ENCODE assay signal across 10 cellular contexts in the genomic region with DNA sequence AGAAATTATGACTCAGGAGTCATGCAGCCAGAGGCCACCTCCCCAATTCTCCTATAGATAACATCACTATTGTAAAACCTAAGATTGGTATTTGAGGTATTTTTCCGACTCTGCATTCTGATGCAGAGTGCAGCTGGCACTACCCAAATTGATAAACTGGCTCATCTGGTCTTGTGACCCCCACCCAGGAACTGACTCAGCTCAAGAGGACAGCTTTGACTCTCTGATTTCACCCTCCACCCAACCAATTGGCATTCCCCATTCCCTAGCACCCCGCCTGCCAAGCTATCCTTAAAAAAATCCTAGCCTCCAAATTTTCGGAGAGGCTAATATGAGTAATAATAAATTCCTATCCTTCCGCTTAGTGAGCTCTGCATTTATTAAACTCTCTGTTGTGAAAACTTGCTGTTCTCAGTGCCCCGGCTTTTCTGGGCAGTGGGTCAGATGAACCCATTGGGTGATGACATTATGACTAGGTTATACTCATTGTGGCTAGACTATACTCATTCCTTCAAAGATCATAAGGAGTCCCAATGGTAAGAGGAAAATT. TPM values are rescaled to one million over a fixed set of nuclear protein-coding genes. Genes with fewer than 3 reads are reported as not detected.
DNase-seq lines count a peak whose midpoint lies in the region; TF ChIP-seq lines count a peak whose summit lies in the region.
"Had no signal": no experiment of that assay in that cellular context is flagged by ENCODE, and none has a peak within 500 bp of the region (broad histone marks: within the 10 kb centered on the region; RNA-seq: fewer than 3 reads in every experiment).

No MANE protein-coding gene starts in this region.

- H3K27ac ChIP-seq in esophagus muscularis mucosa (replicated peaks in 1 of 4) (no peak overlapping the region), esophagus squamous epithelium (peak overlapping the region in 1 of 4 donors; percentile 44)

- no peak for TF ChIP-seq EP300 in esophagus muscularis mucosa (IDR thresholded peaks at IDR 0.05)

- intact Hi-C loops in esophagus muscularis mucosa (cut with DNase I) (no loop called here), esophagus squamous epithelium (cut with DNase I) (no loop called here)

- H3K4me3 ChIP-seq in adipocyte (ENCODE audit: low read length) (peak overlapping the region; percentile 57), esophagus muscularis mucosa (no peak overlapping the region), esophagus squamous epithelium (no peak overlapping the region)

- H3K36me3 ChIP-seq in adipocyte (ENCODE audit: control insufficient read depth, insufficient read depth, low read length, severe bottlenecking) (no peaks in the 10 kb centered on the region), esophagus muscularis mucosa (no peaks in the 10 kb centered on the region), esophagus squamous epithelium (no peaks in the 10 kb centered on the region)

- TF ChIP-seq POLR2A in esophagus muscularis mucosa (IDR thresholded peaks at IDR 0.05; ENCODE audit: low read depth) (no peak), esophagus squamous epithelium (IDR thresholded peaks at IDR 0.05) (no peak)

- DNase-seq in Daoy (ENCODE audit: low read depth) (peak; percentile 61), HT1080 (ENCODE audit: low read depth) (peak; percentile 81), adipocyte (ENCODE audit: low read depth) (peak; percentile 54), lung microvascular endothelial cell (ENCODE audit: low read depth in 2 of 2) (peak; percentile 16 to 59), ecto neural progenitor cell (ENCODE audit: low spot score) (no peak), esophagus muscularis mucosa (ENCODE audit: extremely low spot score) (no peak), MV-4-11 (lab: John Stamatoyannopoulos, UW) (no peak), esophagus squamous epithelium (lab: John Stamatoyannopoulos, UW) (no peak)
- DNase-seq: activated CD4-positive, CD25-positive, alpha-beta regulatory T cell treated with anti-CD3 and anti-CD28 coated beads, Interleukin-2, amount 50 U/mL, for 72 hours; GDM1 had no signal

- WGBS in esophagus muscularis mucosa = 89% methylated on average over 5 of the region's 5 CpGs
- 48 to 52% methylated on average over 5 of the region's 5 CpGs for WGBS in esophagus squamous epithelium, 2 donors

- H3K4me1 ChIP-seq in adipocyte (ENCODE audit: control insufficient read depth, insufficient read depth, low read length) (peaks cover 16% of the 10 kb centered on the region), esophagus muscularis mucosa (peaks cover 0 to 2% (median 0%) of the 10 kb centered on the region in 4 donors), esophagus squamous epithelium (peaks cover 0 to 7% (median 0%) of the 10 kb centered on the region in 3 donors)

- H3K9ac ChIP-seq in adipocyte (ENCODE audit: low read length) = no peak overlapping the region

- H3K9me3 ChIP-seq in adipocyte (ENCODE audit: control insufficient read depth, low read length) (no peaks in the 10 kb centered on the region), esophagus muscularis mucosa (no peaks in the 10 kb centered on the region), esophagus squamous epithelium (no peaks in the 10 kb centered on the region)

- TF ChIP-seq CTCF in esophagus muscularis mucosa (IDR thresholded peaks at IDR 0.05) = no peak
- no peak for TF ChIP-seq CTCF in esophagus squamous epithelium (IDR thresholded peaks at IDR 0.05)

- H3K27me3 ChIP-seq in adipocyte (replicated peaks; ENCODE audit: control insufficient read depth, insufficient read depth, low read length) (no peaks in the 10 kb centered on the region), esophagus muscularis mucosa (no peaks in the 10 kb centered on the region), esophagus squamous epithelium (no peaks in the 10 kb centered on the region)

RNA-seq across cellular contexts. Expression of gene EPS15, which starts 39.4 kb away (rescaled TPM):
- total RNA-seq in Daoy (2014; rRNA removed; shearing (Covaris generic)) = 33.4 and 43.0 TPM in 2 replicates
- 20.3 and 20.8 TPM in 2 replicates for total RNA-seq in HT1080 (2014; rRNA removed; shearing (Covaris generic))
- 35.3 and 48.1 TPM in 2 replicates for polyA plus RNA-seq in HT1080 (2015; cell fraction: cytosol; rRNA removed)
- 47.4 and 55.8 TPM in 2 replicates for polyA plus RNA-seq in HT1080 (2015; cell fraction: nucleus; rRNA removed)
- 51.2 and 83.1 TPM in 2 replicates for total RNA-seq in lung microvascular endothelial cell
- total RNA-seq in esophagus muscularis mucosa = 10 to 100 TPM; 49.8 to 84.3 (median 62.5) TPM
- 10 to 100 TPM; 24.8 to 86.8 (median 46.8) TPM for total RNA-seq in esophagus squamous epithelium

RNA-seq across cellular contexts. Expression of gene OSBPL9, which starts 58.4 kb away (rescaled TPM):
- 42.2 and 47.7 TPM in 2 replicates for total RNA-seq in Daoy (2014; rRNA removed; shearing (Covaris generic))
- 28.5 and 34.3 TPM in 2 replicates for total RNA-seq in HT1080 (2014; rRNA removed; shearing (Covaris generic))
- 23.8 and 27.1 TPM in 2 replicates for polyA plus RNA-seq in HT1080 (2015; cell fraction: cytosol; rRNA removed)
- polyA plus RNA-seq in HT1080 (2015; cell fraction: nucleus; rRNA removed) = 73.1 and 78.7 TPM in 2 replicates
- total RNA-seq in lung microvascular endothelial cell (79.0 and 81.1 TPM in 2 replicates), esophagus muscularis mucosa (10 to 100 TPM; 66.8 to 84.5 (median 75.9) TPM), esophagus squamous epithelium (10 to 100 TPM; 13.9 to 71.9 (median 37.4) TPM)

Comparison
In these comparisons a context has a peak if more than half of its experiments do, and no peak if none do; other contexts are left out.
1. DNase-seq: peak in Daoy (single experiment), HT1080 (single experiment), adipocyte (single experiment) and lung microvascular endothelial cell (2 of 2); none in ecto neural progenitor cell (single experiment), esophagus muscularis mucosa (single experiment), MV-4-11 (single experiment) and esophagus squamous epithelium (single experiment).